ENCODE assay signal across 3 cellular contexts in the genomic region with DNA sequence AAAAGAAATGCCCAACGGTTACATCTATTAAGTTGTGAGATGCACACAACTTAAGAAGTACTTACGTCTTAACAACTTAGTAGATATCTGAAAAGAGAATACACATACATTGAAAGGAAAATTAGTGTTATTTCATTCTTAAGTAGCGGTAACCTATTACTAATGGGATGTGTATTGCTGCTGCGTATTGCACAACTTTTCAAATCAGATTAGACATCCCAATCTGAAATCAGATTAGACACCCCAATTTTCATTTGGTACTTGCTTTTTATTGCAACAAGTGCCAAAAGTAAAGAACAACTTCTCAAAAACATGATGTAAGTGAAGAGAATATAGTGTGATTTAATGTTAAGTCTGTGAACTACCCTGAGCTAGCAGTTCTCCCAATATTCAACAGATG.
TF ChIP-seq lines count a peak whose summit lies in the region.

No MANE protein-coding gene starts in this region.

TF ChIP-seq in HepG2, 621 proteins besides CTCF, POLR2A, EP300 and RAD21:
- TF ChIP-seq TOE1 (CRISPR knock-in tag; IDR thresholded peaks at IDR 0.05) (no peak), CEBPB (IDR thresholded peaks at IDR 0.05; ENCODE audit: borderline replicate concordance, low read depth, low read length) (peak; percentile 57), ZFP41 (CRISPR knock-in tag; IDR thresholded peaks at IDR 0.05; ENCODE audit: borderline replicate concordance) (no peak), NFE2 (CRISPR knock-in tag; IDR thresholded peaks at IDR 0.05) (no peak)
- TF ChIP-seq, protein P1, sequence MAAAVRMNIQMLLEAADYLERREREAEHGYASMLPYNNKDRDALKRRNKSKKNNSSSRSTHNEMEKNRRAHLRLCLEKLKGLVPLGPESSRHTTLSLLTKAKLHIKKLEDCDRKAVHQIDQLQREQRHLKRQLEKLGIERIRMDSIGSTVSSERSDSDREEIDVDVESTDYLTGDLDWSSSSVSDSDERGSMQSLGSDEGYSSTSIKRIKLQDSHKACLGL (CRISPR knock-in tag; IDR thresholded peaks at IDR 0.05): no peak
- TF ChIP-seq, protein P2, sequence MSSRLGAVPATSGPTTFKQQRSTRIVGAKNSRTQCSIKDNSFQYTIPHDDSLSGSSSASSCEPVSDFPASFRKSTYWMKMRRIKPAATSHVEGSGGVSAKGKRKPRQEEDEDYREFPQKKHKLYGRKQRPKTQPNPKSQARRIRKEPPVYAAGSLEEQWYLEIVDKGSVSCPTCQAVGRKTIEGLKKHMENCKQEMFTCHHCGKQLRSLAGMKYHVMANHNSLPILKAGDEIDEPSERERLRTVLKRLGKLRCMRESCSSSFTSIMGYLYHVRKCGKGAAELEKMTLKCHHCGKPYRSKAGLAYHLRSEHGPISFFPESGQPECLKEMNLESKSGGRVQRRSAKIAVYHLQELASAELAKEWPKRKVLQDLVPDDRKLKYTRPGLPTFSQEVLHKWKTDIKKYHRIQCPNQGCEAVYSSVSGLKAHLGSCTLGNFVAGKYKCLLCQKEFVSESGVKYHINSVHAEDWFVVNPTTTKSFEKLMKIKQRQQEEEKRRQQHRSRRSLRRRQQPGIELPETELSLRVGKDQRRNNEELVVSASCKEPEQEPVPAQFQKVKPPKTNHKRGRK (CRISPR knock-in tag; IDR thresholded peaks at IDR 0.05): no peak
- TF ChIP-seq, protein P3, sequence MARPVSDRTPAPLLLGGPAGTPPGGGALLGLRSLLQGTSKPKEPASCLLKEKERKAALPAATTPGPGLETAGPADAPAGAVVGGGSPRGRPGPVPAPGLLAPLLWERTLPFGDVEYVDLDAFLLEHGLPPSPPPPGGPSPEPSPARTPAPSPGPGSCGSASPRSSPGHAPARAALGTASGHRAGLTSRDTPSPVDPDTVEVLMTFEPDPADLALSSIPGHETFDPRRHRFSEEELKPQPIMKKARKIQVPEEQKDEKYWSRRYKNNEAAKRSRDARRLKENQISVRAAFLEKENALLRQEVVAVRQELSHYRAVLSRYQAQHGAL (CRISPR knock-in tag; IDR thresholded peaks at IDR 0.05; ENCODE audit: not compliant biosample characterization): no peak

TF ChIP-seq in IMR-90, 13 proteins besides CTCF, POLR2A, EP300 and RAD21:
- TF ChIP-seq CEBPB (IDR thresholded peaks at IDR 0.05; ENCODE audit: low read depth, low read length): peak; percentile 53
- no peak for TF ChIP-seq BHLHE40 (IDR thresholded peaks at IDR 0.05; ENCODE audit: low read depth, low read length)

TF ChIP-seq in K562, 482 proteins besides CTCF, POLR2A, EP300 and RAD21:
- TF ChIP-seq CEBPB (tag; IDR thresholded peaks at IDR 0.05) (peak; percentile 74), CEBPG (CRISPR knock-in tag; IDR thresholded peaks at IDR 0.05) (no peak), CEBPG (tag; conservative IDR thresholded peaks at IDR 0.05 in 1 of 2, IDR thresholded peaks at IDR 0.05 in 1 of 2) (peak in 1 of 2 experiments; percentile 56; a peak in 1 of 4 replicates)
- TF ChIP-seq, protein P4, sequence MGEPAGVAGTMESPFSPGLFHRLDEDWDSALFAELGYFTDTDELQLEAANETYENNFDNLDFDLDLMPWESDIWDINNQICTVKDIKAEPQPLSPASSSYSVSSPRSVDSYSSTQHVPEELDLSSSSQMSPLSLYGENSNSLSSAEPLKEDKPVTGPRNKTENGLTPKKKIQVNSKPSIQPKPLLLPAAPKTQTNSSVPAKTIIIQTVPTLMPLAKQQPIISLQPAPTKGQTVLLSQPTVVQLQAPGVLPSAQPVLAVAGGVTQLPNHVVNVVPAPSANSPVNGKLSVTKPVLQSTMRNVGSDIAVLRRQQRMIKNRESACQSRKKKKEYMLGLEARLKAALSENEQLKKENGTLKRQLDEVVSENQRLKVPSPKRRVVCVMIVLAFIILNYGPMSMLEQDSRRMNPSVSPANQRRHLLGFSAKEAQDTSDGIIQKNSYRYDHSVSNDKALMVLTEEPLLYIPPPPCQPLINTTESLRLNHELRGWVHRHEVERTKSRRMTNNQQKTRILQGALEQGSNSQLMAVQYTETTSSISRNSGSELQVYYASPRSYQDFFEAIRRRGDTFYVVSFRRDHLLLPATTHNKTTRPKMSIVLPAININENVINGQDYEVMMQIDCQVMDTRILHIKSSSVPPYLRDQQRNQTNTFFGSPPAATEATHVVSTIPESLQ (CRISPR knock-in tag; IDR thresholded peaks at IDR 0.05): no peak
